Comparison of ENCODE assay signal across 1 cellular context in the genomic region with DNA sequence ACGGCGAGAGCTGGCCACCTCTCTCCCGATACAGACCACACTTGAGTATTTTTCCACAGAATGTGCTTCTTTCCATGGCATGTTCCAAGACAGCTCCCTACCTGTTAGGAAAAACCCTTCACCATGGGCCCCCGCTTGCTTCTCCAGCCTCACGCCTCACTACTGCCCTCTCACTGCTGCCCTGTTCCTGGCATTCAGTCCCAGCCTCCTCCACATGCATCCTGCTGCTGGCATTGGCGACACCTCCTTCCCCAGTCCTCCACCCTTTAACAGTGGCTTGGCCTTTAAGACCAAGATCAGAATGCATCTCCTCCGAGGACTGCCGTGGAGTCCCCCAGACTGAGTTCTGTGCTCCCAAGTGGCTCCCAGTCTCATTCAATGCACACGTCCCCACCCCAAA.
TF ChIP-seq lines count a peak whose summit lies in the region.

No MANE protein-coding gene starts in this region.

TF ChIP-seq in HCT116, 20 proteins besides CTCF, POLR2A, EP300 and RAD21 (continued from another document):
- TF ChIP-seq, protein P1, sequence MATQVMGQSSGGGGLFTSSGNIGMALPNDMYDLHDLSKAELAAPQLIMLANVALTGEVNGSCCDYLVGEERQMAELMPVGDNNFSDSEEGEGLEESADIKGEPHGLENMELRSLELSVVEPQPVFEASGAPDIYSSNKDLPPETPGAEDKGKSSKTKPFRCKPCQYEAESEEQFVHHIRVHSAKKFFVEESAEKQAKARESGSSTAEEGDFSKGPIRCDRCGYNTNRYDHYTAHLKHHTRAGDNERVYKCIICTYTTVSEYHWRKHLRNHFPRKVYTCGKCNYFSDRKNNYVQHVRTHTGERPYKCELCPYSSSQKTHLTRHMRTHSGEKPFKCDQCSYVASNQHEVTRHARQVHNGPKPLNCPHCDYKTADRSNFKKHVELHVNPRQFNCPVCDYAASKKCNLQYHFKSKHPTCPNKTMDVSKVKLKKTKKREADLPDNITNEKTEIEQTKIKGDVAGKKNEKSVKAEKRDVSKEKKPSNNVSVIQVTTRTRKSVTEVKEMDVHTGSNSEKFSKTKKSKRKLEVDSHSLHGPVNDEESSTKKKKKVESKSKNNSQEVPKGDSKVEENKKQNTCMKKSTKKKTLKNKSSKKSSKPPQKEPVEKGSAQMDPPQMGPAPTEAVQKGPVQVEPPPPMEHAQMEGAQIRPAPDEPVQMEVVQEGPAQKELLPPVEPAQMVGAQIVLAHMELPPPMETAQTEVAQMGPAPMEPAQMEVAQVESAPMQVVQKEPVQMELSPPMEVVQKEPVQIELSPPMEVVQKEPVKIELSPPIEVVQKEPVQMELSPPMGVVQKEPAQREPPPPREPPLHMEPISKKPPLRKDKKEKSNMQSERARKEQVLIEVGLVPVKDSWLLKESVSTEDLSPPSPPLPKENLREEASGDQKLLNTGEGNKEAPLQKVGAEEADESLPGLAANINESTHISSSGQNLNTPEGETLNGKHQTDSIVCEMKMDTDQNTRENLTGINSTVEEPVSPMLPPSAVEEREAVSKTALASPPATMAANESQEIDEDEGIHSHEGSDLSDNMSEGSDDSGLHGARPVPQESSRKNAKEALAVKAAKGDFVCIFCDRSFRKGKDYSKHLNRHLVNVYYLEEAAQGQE (IDR thresholded peaks at IDR 0.05; ENCODE audit: low read depth) = no peak
